ENCODE assay signal across 16 cellular contexts in the genomic region with DNA sequence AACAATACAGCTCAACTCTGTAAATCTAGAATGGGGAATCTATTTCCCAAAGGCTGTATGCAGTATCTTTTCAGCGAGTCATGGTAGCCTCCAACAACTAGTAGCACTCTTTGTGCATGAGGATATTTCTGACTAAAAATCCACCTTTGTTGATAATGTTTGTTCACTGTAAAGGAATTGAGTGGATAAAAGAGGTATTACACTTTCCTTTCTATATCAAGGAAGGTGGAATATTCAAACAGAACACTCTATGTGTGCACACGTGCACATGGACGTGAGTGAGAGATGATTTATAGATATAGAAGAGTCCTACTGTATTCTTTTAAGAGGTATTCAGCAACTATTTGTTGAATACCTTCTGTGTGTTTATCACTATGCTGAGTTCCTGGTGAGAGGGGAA.
"Had no signal": no experiment of that assay in that cellular context is flagged by ENCODE, and none has a peak within 500 bp of the region (broad histone marks: within the 10 kb centered on the region; RNA-seq: fewer than 3 reads in every experiment).

No MANE protein-coding gene starts in this region.

- H3K9me3 ChIP-seq: ascending aorta, esophagus muscularis mucosa, sigmoid colon, stomach had no signal

- H3K27ac Mint-ChIP-seq: activated B cell treated with CpG ODN at 0.5 μM for 24 hours; activated CD8-positive, alpha-beta T cell treated with anti-CD3 and anti-CD28 coated beads for 36 hours; activated naive CD4-positive, alpha-beta T cell treated with anti-CD3 and anti-CD28 coated beads for 36 hours; activated T-cell treated with anti-CD3 and anti-CD28 coated beads, Interleukin-2, amount 50 U/mL, for 24 hours; natural killer cell treated with Interleukin-12 subunit alpha and Interleukin-12 subunit beta and Interleukin-15 and Interleukin-18, amount 100 ng/mL, for 72 hours; stimulated activated effector memory CD8-positive, alpha-beta T cell treated with anti-CD3 and anti-CD28 coated beads, Interleukin-12 subunit alpha, Interleukin-12 subunit beta, amount 100 ng/mL, for 72 hours had no signal

- ATAC-seq: activated CD8-positive, alpha-beta T cell treated with anti-CD3 and anti-CD28 coated beads for 36 hours; natural killer cell treated with Interleukin-12 subunit alpha and Interleukin-12 subunit beta and Interleukin-15 and Interleukin-18, amount 100 ng/mL, for 72 hours; stimulated activated effector memory CD8-positive, alpha-beta T cell treated with anti-CD3 and anti-CD28 coated beads, Interleukin-12 subunit alpha, Interleukin-12 subunit beta, amount 100 ng/mL, for 72 hours had no signal

- H3K4me3 Mint-ChIP-seq: activated B cell treated with CpG ODN at 0.5 μM for 24 hours; activated CD8-positive, alpha-beta T cell treated with anti-CD3 and anti-CD28 coated beads for 36 hours; activated naive CD4-positive, alpha-beta T cell treated with anti-CD3 and anti-CD28 coated beads for 36 hours; activated T-cell treated with anti-CD3 and anti-CD28 coated beads, Interleukin-2, amount 50 U/mL, for 24 hours; natural killer cell treated with Interleukin-12 subunit alpha and Interleukin-12 subunit beta and Interleukin-15 and Interleukin-18, amount 100 ng/mL, for 72 hours; stimulated activated effector memory CD8-positive, alpha-beta T cell treated with anti-CD3 and anti-CD28 coated beads, Interleukin-12 subunit alpha, Interleukin-12 subunit beta, amount 100 ng/mL, for 72 hours had no signal

- H3K4me3 ChIP-seq: ascending aorta, esophagus muscularis mucosa, sigmoid colon, stomach had no signal

- H3K27ac ChIP-seq: ascending aorta, esophagus muscularis mucosa, sigmoid colon had no signal

- H3K9me3 Mint-ChIP-seq: activated B cell treated with CpG ODN at 0.5 μM for 24 hours; activated CD8-positive, alpha-beta T cell treated with anti-CD3 and anti-CD28 coated beads for 36 hours; activated naive CD4-positive, alpha-beta T cell treated with anti-CD3 and anti-CD28 coated beads for 36 hours; natural killer cell treated with Interleukin-12 subunit alpha and Interleukin-12 subunit beta and Interleukin-15 and Interleukin-18, amount 100 ng/mL, for 72 hours; stimulated activated effector memory CD8-positive, alpha-beta T cell treated with anti-CD3 and anti-CD28 coated beads, Interleukin-12 subunit alpha, Interleukin-12 subunit beta, amount 100 ng/mL, for 72 hours had no signal

- H3K4me1 Mint-ChIP-seq: activated B cell treated with CpG ODN at 0.5 μM for 24 hours had no signal

- H3K27me3 Mint-ChIP-seq: activated B cell treated with CpG ODN at 0.5 μM for 24 hours; activated CD8-positive, alpha-beta T cell treated with anti-CD3 and anti-CD28 coated beads for 36 hours; activated T-cell treated with anti-CD3 and anti-CD28 coated beads, Interleukin-2, amount 50 U/mL, for 24 hours; natural killer cell treated with Interleukin-12 subunit alpha and Interleukin-12 subunit beta and Interleukin-15 and Interleukin-18, amount 100 ng/mL, for 72 hours had no signal

- H3K36me3 Mint-ChIP-seq: natural killer cell treated with Interleukin-12 subunit alpha and Interleukin-12 subunit beta and Interleukin-15 and Interleukin-18, amount 100 ng/mL, for 72 hours; stimulated activated effector memory CD8-positive, alpha-beta T cell treated with anti-CD3 and anti-CD28 coated beads, Interleukin-12 subunit alpha, Interleukin-12 subunit beta, amount 100 ng/mL, for 72 hours had no signal

- DNase-seq: activated B cell treated with CpG ODN at 0.5 μM for 24 hours; activated CD4-positive, alpha-beta T cell treated with anti-CD3 and anti-CD28 coated beads for 4 hours; activated CD8-positive, alpha-beta T cell treated with anti-CD3 and anti-CD28 coated beads for 36 hours; activated naive CD4-positive, alpha-beta T cell treated with anti-CD3 and anti-CD28 coated beads for 36 hours; activated T-cell treated with anti-CD3 and anti-CD28 coated beads, Interleukin-2, amount 50 U/mL, for 24 hours; effector CD4-positive, alpha-beta T cell; mesenchymal stem cell; nucleus accumbens; sigmoid colon; stimulated activated CD4-positive, alpha-beta T cell treated with anti-CD3 and anti-CD28 coated beads, Interleukin-4, amount 100 ng/mL, for 24 hours; stomach; trophoblast cell had no signal

- H3K27me3 ChIP-seq: ascending aorta, esophagus muscularis mucosa, sigmoid colon, stomach had no signal

- H3K36me3 ChIP-seq: ascending aorta, esophagus muscularis mucosa, sigmoid colon, stomach had no signal
